1 cellular context compared by ENCODE assay signal in the genomic region with DNA sequence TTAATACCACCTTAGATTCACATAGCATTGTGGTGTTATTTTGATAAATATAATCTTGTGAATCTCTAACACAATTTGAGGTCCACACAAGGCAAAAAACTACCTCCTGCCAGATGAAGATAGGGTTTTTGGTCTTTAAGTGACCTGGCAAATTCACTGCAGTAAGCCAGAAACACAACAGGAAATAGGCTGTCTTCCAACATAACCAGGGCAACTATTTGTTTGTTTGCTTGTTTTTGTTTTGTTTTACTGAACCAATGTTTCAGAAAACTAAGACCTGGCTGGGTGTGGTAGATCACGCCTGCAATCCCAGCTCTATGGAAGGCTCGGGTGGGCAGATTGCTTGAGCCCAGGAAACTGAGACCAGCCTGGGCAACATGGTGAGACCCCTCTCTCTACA.
TF ChIP-seq lines count a peak whose summit lies in the region.

No MANE protein-coding gene starts in this region.

TF ChIP-seq in K562, 482 proteins besides CTCF, POLR2A, EP300 and RAD21 (continued from another document and continues in another):
- TF ChIP-seq, protein P1, sequence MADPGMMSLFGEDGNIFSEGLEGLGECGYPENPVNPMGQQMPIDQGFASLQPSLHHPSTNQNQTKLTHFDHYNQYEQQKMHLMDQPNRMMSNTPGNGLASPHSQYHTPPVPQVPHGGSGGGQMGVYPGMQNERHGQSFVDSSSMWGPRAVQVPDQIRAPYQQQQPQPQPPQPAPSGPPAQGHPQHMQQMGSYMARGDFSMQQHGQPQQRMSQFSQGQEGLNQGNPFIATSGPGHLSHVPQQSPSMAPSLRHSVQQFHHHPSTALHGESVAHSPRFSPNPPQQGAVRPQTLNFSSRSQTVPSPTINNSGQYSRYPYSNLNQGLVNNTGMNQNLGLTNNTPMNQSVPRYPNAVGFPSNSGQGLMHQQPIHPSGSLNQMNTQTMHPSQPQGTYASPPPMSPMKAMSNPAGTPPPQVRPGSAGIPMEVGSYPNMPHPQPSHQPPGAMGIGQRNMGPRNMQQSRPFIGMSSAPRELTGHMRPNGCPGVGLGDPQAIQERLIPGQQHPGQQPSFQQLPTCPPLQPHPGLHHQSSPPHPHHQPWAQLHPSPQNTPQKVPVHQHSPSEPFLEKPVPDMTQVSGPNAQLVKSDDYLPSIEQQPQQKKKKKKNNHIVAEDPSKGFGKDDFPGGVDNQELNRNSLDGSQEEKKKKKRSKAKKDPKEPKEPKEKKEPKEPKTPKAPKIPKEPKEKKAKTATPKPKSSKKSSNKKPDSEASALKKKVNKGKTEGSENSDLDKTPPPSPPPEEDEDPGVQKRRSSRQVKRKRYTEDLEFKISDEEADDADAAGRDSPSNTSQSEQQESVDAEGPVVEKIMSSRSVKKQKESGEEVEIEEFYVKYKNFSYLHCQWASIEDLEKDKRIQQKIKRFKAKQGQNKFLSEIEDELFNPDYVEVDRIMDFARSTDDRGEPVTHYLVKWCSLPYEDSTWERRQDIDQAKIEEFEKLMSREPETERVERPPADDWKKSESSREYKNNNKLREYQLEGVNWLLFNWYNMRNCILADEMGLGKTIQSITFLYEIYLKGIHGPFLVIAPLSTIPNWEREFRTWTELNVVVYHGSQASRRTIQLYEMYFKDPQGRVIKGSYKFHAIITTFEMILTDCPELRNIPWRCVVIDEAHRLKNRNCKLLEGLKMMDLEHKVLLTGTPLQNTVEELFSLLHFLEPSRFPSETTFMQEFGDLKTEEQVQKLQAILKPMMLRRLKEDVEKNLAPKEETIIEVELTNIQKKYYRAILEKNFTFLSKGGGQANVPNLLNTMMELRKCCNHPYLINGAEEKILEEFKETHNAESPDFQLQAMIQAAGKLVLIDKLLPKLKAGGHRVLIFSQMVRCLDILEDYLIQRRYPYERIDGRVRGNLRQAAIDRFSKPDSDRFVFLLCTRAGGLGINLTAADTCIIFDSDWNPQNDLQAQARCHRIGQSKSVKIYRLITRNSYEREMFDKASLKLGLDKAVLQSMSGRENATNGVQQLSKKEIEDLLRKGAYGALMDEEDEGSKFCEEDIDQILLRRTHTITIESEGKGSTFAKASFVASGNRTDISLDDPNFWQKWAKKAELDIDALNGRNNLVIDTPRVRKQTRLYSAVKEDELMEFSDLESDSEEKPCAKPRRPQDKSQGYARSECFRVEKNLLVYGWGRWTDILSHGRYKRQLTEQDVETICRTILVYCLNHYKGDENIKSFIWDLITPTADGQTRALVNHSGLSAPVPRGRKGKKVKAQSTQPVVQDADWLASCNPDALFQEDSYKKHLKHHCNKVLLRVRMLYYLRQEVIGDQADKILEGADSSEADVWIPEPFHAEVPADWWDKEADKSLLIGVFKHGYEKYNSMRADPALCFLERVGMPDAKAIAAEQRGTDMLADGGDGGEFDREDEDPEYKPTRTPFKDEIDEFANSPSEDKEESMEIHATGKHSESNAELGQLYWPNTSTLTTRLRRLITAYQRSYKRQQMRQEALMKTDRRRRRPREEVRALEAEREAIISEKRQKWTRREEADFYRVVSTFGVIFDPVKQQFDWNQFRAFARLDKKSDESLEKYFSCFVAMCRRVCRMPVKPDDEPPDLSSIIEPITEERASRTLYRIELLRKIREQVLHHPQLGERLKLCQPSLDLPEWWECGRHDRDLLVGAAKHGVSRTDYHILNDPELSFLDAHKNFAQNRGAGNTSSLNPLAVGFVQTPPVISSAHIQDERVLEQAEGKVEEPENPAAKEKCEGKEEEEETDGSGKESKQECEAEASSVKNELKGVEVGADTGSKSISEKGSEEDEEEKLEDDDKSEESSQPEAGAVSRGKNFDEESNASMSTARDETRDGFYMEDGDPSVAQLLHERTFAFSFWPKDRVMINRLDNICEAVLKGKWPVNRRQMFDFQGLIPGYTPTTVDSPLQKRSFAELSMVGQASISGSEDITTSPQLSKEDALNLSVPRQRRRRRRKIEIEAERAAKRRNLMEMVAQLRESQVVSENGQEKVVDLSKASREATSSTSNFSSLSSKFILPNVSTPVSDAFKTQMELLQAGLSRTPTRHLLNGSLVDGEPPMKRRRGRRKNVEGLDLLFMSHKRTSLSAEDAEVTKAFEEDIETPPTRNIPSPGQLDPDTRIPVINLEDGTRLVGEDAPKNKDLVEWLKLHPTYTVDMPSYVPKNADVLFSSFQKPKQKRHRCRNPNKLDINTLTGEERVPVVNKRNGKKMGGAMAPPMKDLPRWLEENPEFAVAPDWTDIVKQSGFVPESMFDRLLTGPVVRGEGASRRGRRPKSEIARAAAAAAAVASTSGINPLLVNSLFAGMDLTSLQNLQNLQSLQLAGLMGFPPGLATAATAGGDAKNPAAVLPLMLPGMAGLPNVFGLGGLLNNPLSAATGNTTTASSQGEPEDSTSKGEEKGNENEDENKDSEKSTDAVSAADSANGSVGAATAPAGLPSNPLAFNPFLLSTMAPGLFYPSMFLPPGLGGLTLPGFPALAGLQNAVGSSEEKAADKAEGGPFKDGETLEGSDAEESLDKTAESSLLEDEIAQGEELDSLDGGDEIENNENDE (IDR thresholded peaks at IDR 0.05; ENCODE audit: low read depth, low read length), result no peak
- TF ChIP-seq ZBTB1 (CRISPR knock-in tag; IDR thresholded peaks at IDR 0.05; ENCODE audit: borderline replicate concordance, low read depth) (no peak), TARDBP (IDR thresholded peaks at IDR 0.05) (no peak), ZNF384 (IDR thresholded peaks at IDR 0.05; ENCODE audit: low read depth, low read length) (no peak), ARNT (IDR thresholded peaks at IDR 0.05) (no peak), HEY1 (CRISPR knock-in tag; IDR thresholded peaks at IDR 0.05; ENCODE audit: borderline replicate concordance) (no peak), ELF4 (CRISPR knock-in tag; IDR thresholded peaks at IDR 0.05) (no peak), SP2 (IDR thresholded peaks at IDR 0.05; ENCODE audit: extremely low read depth, low read depth, low read length, poor library complexity, severe bottlenecking) (no peak), CAMTA2 (CRISPR knock-in tag; conservative IDR thresholded peaks at IDR 0.05) (no peak), CBFA2T3 (IDR thresholded peaks at IDR 0.05) (peak; percentile 64), SOX6 (IDR thresholded peaks at IDR 0.05) (peak; percentile 21; the same call in 1 of the 2 replicates), RBM22 (IDR thresholded peaks at IDR 0.05; ENCODE audit: low read depth, low read length, poor library complexity, severe bottlenecking) (no peak), NFIX (CRISPR knock-in tag; IDR thresholded peaks at IDR 0.05; ENCODE audit: low read depth) (no peak), ZNF146 (CRISPR knock-in tag; IDR thresholded peaks at IDR 0.05; ENCODE audit: unreplicated experiment) (no peak), NFE2 (IDR thresholded peaks at IDR 0.05; ENCODE audit: low read depth) (peak; percentile 73), BRF1 (IDR thresholded peaks at IDR 0.05; ENCODE audit: borderline replicate concordance, extremely low read depth, insufficient read length) (no peak), CHD2 (IDR thresholded peaks at IDR 0.05; ENCODE audit: low read depth, low read length) (no peak), JUN (IDR thresholded peaks at IDR 0.05; ENCODE audit: borderline replicate concordance, low read depth, low read length) (no peak), JUN (CRISPR knock-in tag; IDR thresholded peaks at IDR 0.05; ENCODE audit: borderline replicate concordance) (no peak), ERF (CRISPR knock-in tag; IDR thresholded peaks at IDR 0.05) (0 out of 2 replicates have a peak, but pooled peaks have one; percentile 69)
- TF ChIP-seq, protein P2, sequence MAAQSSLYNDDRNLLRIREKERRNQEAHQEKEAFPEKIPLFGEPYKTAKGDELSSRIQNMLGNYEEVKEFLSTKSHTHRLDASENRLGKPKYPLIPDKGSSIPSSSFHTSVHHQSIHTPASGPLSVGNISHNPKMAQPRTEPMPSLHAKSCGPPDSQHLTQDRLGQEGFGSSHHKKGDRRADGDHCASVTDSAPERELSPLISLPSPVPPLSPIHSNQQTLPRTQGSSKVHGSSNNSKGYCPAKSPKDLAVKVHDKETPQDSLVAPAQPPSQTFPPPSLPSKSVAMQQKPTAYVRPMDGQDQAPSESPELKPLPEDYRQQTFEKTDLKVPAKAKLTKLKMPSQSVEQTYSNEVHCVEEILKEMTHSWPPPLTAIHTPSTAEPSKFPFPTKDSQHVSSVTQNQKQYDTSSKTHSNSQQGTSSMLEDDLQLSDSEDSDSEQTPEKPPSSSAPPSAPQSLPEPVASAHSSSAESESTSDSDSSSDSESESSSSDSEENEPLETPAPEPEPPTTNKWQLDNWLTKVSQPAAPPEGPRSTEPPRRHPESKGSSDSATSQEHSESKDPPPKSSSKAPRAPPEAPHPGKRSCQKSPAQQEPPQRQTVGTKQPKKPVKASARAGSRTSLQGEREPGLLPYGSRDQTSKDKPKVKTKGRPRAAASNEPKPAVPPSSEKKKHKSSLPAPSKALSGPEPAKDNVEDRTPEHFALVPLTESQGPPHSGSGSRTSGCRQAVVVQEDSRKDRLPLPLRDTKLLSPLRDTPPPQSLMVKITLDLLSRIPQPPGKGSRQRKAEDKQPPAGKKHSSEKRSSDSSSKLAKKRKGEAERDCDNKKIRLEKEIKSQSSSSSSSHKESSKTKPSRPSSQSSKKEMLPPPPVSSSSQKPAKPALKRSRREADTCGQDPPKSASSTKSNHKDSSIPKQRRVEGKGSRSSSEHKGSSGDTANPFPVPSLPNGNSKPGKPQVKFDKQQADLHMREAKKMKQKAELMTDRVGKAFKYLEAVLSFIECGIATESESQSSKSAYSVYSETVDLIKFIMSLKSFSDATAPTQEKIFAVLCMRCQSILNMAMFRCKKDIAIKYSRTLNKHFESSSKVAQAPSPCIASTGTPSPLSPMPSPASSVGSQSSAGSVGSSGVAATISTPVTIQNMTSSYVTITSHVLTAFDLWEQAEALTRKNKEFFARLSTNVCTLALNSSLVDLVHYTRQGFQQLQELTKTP (IDR thresholded peaks at IDR 0.05; ENCODE audit: low read depth in 1 of 2, partially characterized antibody in 2 of 2), result no peak
- TF ChIP-seq, protein P3, sequence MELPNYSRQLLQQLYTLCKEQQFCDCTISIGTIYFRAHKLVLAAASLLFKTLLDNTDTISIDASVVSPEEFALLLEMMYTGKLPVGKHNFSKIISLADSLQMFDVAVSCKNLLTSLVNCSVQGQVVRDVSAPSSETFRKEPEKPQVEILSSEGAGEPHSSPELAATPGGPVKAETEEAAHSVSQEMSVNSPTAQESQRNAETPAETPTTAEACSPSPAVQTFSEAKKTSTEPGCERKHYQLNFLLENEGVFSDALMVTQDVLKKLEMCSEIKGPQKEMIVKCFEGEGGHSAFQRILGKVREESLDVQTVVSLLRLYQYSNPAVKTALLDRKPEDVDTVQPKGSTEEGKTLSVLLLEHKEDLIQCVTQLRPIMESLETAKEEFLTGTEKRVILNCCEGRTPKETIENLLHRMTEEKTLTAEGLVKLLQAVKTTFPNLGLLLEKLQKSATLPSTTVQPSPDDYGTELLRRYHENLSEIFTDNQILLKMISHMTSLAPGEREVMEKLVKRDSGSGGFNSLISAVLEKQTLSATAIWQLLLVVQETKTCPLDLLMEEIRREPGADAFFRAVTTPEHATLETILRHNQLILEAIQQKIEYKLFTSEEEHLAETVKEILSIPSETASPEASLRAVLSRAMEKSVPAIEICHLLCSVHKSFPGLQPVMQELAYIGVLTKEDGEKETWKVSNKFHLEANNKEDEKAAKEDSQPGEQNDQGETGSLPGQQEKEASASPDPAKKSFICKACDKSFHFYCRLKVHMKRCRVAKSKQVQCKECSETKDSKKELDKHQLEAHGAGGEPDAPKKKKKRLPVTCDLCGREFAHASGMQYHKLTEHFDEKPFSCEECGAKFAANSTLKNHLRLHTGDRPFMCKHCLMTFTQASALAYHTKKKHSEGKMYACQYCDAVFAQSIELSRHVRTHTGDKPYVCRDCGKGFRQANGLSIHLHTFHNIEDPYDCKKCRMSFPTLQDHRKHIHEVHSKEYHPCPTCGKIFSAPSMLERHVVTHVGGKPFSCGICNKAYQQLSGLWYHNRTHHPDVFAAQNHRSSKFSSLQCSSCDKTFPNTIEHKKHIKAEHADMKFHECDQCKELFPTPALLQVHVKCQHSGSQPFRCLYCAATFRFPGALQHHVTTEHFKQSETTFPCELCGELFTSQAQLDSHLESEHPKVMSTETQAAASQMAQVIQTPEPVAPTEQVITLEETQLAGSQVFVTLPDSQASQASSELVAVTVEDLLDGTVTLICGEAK (IDR thresholded peaks at IDR 0.05), result no peak
- TF ChIP-seq, protein P3 (CRISPR knock-in tag; IDR thresholded peaks at IDR 0.05), result no peak
- TF ChIP-seq, protein P4, sequence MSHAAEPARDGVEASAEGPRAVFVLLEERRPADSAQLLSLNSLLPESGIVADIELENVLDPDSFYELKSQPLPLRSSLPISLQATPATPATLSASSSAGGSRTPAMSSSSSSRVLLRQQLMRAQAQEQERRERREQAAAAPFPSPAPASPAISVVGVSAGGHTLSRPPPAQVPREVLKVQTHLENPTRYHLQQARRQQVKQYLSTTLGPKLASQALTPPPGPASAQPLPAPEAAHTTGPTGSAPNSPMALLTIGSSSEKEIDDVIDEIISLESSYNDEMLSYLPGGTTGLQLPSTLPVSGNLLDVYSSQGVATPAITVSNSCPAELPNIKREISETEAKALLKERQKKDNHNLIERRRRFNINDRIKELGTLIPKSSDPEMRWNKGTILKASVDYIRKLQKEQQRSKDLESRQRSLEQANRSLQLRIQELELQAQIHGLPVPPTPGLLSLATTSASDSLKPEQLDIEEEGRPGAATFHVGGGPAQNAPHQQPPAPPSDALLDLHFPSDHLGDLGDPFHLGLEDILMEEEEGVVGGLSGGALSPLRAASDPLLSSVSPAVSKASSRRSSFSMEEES (CRISPR knock-in tag; IDR thresholded peaks at IDR 0.05), result no peak
